ENCODE assay signal across 1 cellular context in the genomic region with DNA sequence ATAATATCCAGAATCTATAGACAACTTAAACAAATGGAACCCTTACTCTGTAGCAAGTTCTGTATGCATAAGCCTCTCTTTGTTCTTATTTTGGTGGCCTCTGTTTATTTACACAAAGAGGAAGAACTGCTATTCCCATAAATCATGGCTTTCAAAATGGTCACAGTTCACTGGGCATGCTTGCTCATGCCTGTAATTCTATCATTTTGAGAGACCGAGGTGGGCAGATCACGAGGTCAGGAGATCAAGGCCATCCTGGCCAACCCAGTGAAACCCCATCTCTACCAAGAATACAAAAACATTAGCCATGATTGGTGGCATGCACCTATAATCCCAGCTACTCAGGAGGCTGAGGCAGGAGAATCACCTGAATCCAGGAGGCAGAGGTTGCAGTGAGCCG.
TF ChIP-seq lines count a peak whose summit lies in the region.

No MANE protein-coding gene starts in this region.

TF ChIP-seq in HepG2, 621 proteins besides CTCF, POLR2A, EP300 and RAD21 (continued from another document):
- 0 out of 2 replicates have a peak, but pooled peaks have one; percentile 29 for TF ChIP-seq ZNF142 (CRISPR knock-in tag; IDR thresholded peaks at IDR 0.05)
- TF ChIP-seq GATAD1 (CRISPR knock-in tag; IDR thresholded peaks at IDR 0.05), result peak; percentile 29; the same call in 1 of the 2 replicates
- peak; percentile 74 for TF ChIP-seq TFE3 (CRISPR knock-in tag; IDR thresholded peaks at IDR 0.05)
TF ChIP-seq in HepG2: peak in this region for 49; not testable (repeated sequence) for 572.
